Comparison of ENCODE assay signal across 1 cellular context in the genomic region with DNA sequence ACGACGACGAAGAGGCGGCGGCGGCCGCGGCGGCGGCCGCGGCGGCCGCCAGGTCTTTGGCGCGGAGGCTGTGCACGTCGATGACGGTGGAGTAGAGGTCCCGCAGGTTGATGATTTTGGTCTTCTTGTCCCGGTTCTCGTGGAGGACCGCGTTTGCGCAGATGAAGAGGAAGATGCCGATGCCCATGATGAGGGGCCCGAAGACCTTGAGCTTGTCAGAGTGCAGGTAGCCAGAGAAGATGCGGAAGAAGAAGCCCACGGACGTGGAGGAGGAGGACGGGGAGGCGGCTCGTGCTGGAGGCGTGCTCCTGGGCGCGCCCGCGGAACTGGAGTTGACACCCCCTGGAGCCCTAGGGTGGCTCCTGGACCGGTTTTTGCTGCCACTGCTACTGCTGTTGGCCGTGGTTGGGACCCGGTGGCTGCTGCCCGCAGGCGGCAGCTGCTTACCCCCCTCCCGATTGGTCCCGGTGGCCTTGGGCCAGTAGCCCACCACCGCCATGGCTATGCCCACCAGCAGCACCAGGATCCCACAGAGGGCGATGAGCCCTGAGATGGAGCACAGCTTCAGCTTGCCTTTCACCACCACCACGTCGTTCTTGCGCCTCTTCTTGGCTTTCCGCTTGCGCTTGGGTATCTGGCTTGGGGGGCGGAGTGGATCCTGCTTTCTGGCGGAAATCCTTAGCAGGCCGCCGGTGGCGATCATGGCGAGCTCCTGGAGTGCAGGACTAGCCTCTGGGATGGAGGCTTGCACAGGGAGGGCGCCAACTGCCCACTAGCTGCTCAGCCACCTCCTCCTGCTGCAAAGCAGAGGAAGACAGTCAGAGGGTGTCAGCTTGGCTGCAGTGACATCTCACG.
TF ChIP-seq lines count a peak whose summit lies in the region.

No MANE protein-coding gene starts in this region.

TF ChIP-seq in HepG2, 621 proteins besides CTCF, POLR2A, EP300 and RAD21:
- TF ChIP-seq STAG1 (CRISPR knock-in tag; IDR thresholded peaks at IDR 0.05) (0 out of 2 replicates have a peak, but pooled peaks have one; percentile 4), ELF3 (CRISPR knock-in tag; IDR thresholded peaks at IDR 0.05) (no peak), GATAD1 (CRISPR knock-in tag; IDR thresholded peaks at IDR 0.05) (no peak)
- TF ChIP-seq, protein P1, sequence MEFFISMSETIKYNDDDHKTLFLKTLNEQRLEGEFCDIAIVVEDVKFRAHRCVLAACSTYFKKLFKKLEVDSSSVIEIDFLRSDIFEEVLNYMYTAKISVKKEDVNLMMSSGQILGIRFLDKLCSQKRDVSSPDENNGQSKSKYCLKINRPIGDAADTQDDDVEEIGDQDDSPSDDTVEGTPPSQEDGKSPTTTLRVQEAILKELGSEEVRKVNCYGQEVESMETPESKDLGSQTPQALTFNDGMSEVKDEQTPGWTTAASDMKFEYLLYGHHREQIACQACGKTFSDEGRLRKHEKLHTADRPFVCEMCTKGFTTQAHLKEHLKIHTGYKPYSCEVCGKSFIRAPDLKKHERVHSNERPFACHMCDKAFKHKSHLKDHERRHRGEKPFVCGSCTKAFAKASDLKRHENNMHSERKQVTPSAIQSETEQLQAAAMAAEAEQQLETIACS (CRISPR knock-in tag; IDR thresholded peaks at IDR 0.05): no peak
